In genomic region chr18:73896685-73897084, GRCh38 we compare ENCODE assay signal across 22 cellular contexts.
DNase-seq lines count a peak whose midpoint lies in the region; ATAC-seq and FAIRE-seq lines count a peak whose summit lies in the region.
"Had no signal": no experiment of that assay in that cellular context is flagged by ENCODE, and none has a peak within 500 bp of the region (broad histone marks: within the 10 kb centered on the region; RNA-seq: fewer than 3 reads in every experiment).

No MANE protein-coding gene starts in this region.

- H3K27me3 Mint-ChIP-seq in stimulated activated naive CD8-positive, alpha-beta T cell treated with anti-CD3 and anti-CD28 coated beads, Interleukin-15, amount 100 ng/mL, for 72 hours = peaks cover 15% of the 10 kb centered on the region
- H3K27me3 Mint-ChIP-seq: activated CD4-positive, alpha-beta memory T cell treated with anti-CD3 and anti-CD28 coated beads for 36 hours had no signal

- no peak for FAIRE-seq in HTR-8/SVneo (lab: Jason Lieb, UNC)
- FAIRE-seq: colon had no signal

- ATAC-seq in stimulated activated naive CD8-positive, alpha-beta T cell treated with anti-CD3 and anti-CD28 coated beads, Interleukin-15, Interleukin-2, amounts not matched to agents 100 U/mL and 50 U/mL, for 24 hours = peak; percentile 15
- no peak for ATAC-seq in stimulated activated naive CD8-positive, alpha-beta T cell treated with anti-CD3 and anti-CD28 coated beads, Interleukin-15, amount 100 ng/mL, for 72 hours
- ATAC-seq in GM21619 (IDR thresholded peaks at IDR 0.05; ENCODE audit: unreplicated experiment) (peak; percentile 50), HG03469 (IDR thresholded peaks at IDR 0.05; ENCODE audit: unreplicated experiment) (peak; percentile 70), GM19324 (IDR thresholded peaks at IDR 0.05; ENCODE audit: low FRiP score, unreplicated experiment) (no peak)
- ATAC-seq: activated naive CD4-positive, alpha-beta T cell treated with anti-CD3 and anti-CD28 coated beads, Interleukin-2, amount 50 U/mL, for 72 hours; HCT116; left cardiac atrium; upper lobe of right lung had no signal

- DNase-seq in stimulated activated naive CD8-positive, alpha-beta T cell treated with anti-CD3 and anti-CD28 coated beads, Interleukin-15, Interleukin-2, amounts not matched to agents 100 U/mL and 50 U/mL, for 24 hours = no peak
- no peak for DNase-seq in stimulated activated naive CD8-positive, alpha-beta T cell treated with anti-CD3 and anti-CD28 coated beads, Interleukin-15, amount 100 ng/mL, for 72 hours
- DNase-seq in activated CD8-positive, alpha-beta memory T cell treated with anti-CD3 and anti-CD28 coated beads, Interleukin-2, amount 50 U/mL, for 4 hours = no peak
- DNase-seq in NCI-H1417 treated with DMSO at 0.1 percent for 48 hours (lab: John Stamatoyannopoulos, UW) = no peak
- no peak for DNase-seq in HTR-8/SVneo (ENCODE audit: insufficient read length, low spot score)
- DNase-seq: activated CD4-positive, alpha-beta memory T cell treated with anti-CD3 and anti-CD28 coated beads for 36 hours; activated T-cell treated with anti-CD3 and anti-CD28 coated beads, Interleukin-2, amount 50 U/mL, for 72 hours; DND-41; left cardiac atrium; NCI-H1105 treated with DMSO at 0.1 percent for 48 hours; NCI-H226; NK-92 treated with Interleukin-12 subunit alpha and Interleukin-12 subunit beta, amount 100 ng/mL, for 24 hours; spleen; upper lobe of right lung had no signal

- no peaks in the 10 kb centered on the region for H3K4me1 Mint-ChIP-seq in stimulated activated naive CD8-positive, alpha-beta T cell treated with anti-CD3 and anti-CD28 coated beads, Interleukin-15, amount 100 ng/mL, for 72 hours

- H3K9me3 Mint-ChIP-seq in stimulated activated naive CD8-positive, alpha-beta T cell treated with anti-CD3 and anti-CD28 coated beads, Interleukin-15, amount 100 ng/mL, for 72 hours = no peaks in the 10 kb centered on the region
- H3K9me3 Mint-ChIP-seq: activated CD4-positive, alpha-beta memory T cell treated with anti-CD3 and anti-CD28 coated beads for 36 hours; activated naive CD4-positive, alpha-beta T cell treated with anti-CD3 and anti-CD28 coated beads, Interleukin-2, amount 50 U/mL, for 72 hours; activated T-cell treated with anti-CD3 and anti-CD28 coated beads, Interleukin-2, amount 50 U/mL, for 72 hours; mesothelial cell of epicardium; neural crest cell had no signal

- no peak overlapping the region for H3K4me3 Mint-ChIP-seq in stimulated activated naive CD8-positive, alpha-beta T cell treated with anti-CD3 and anti-CD28 coated beads, Interleukin-15, amount 100 ng/mL, for 72 hours
- H3K4me3 Mint-ChIP-seq: activated CD4-positive, alpha-beta memory T cell treated with anti-CD3 and anti-CD28 coated beads for 36 hours; activated T-cell treated with anti-CD3 and anti-CD28 coated beads, Interleukin-2, amount 50 U/mL, for 72 hours; mesothelial cell of epicardium; neural crest cell had no signal

- H3K27ac Mint-ChIP-seq in stimulated activated naive CD8-positive, alpha-beta T cell treated with anti-CD3 and anti-CD28 coated beads, Interleukin-15, amount 100 ng/mL, for 72 hours = no peak overlapping the region
- H3K27ac Mint-ChIP-seq: activated CD4-positive, alpha-beta memory T cell treated with anti-CD3 and anti-CD28 coated beads for 36 hours; activated naive CD4-positive, alpha-beta T cell treated with anti-CD3 and anti-CD28 coated beads, Interleukin-2, amount 50 U/mL, for 72 hours; activated T-cell treated with anti-CD3 and anti-CD28 coated beads, Interleukin-2, amount 50 U/mL, for 72 hours; mesothelial cell of epicardium had no signal

Comparison
In these comparisons a context has a peak if more than half of its experiments do, and no peak if none do; other contexts are left out.
1. ATAC-seq: peak in stimulated activated naive CD8-positive, alpha-beta T cell treated with anti-CD3 and anti-CD28 coated beads, Interleukin-15, Interleukin-2, amounts not matched to agents 100 U/mL and 50 U/mL, for 24 hours (single experiment), GM21619 (single experiment) and HG03469 (single experiment); none in stimulated activated naive CD8-positive, alpha-beta T cell treated with anti-CD3 and anti-CD28 coated beads, Interleukin-15, amount 100 ng/mL, for 72 hours (single experiment) and GM19324 (single experiment).